Comparison of ENCODE assay signal across 17 cellular contexts in genomic region chr1:20009212-20009611, GRCh38. TPM values are rescaled to one million over a fixed set of nuclear protein-coding genes. Genes with fewer than 3 reads are reported as not detected.
DNase-seq lines count a peak whose midpoint lies in the region; ATAC-seq and TF ChIP-seq lines count a peak whose summit lies in the region.
"Had no signal": no experiment of that assay in that cellular context is flagged by ENCODE, and none has a peak within 500 bp of the region (broad histone marks: within the 10 kb centered on the region; RNA-seq: fewer than 3 reads in every experiment).

No MANE protein-coding gene starts in this region.

- peak; percentile 19 for ATAC-seq in Right ventricle myocardium superior (ENCODE audit: poor library complexity)
- ATAC-seq in esophagus mucosa, result no peak
- ATAC-seq: A549, GM23338 had no signal

- H3K4me3 ChIP-seq in right atrium auricular region, result no peak overlapping the region
- H3K4me3 ChIP-seq in subcutaneous abdominal adipose tissue (ENCODE audit: low read depth in 1 of 5, low read length in 5 of 5), result no peak overlapping the region
- H3K4me3 ChIP-seq: A549, GM23338 had no signal

- intact Hi-C loops in Right ventricle myocardium superior (cut with DNase I), result no loop called here
- intact Hi-C loops in cardiac septum (cut with DNase I), result no loop called here

- DNase-seq in Right ventricle myocardium superior (no peak), cardiac septum (ENCODE audit: low spot score) (no peak), right atrium auricular region (ENCODE audit: low spot score) (no peak), mesenteric fat pad (ENCODE audit: low spot score) (no peak)
- DNase-seq: AML-193; CD4-positive, alpha-beta memory T cell; DMS153; DMS79 treated with DMSO at 0.1 percent for 48 hours; GF-D8; HCEC 1CT had no signal

- no peaks in the 10 kb centered on the region for H3K27me3 ChIP-seq in right atrium auricular region
- peaks cover 0 to 4% (median 0%) of the 10 kb centered on the region in 5 donors for H3K27me3 ChIP-seq in subcutaneous abdominal adipose tissue (ENCODE audit: control insufficient read depth in 5 of 5, insufficient read depth in 4 of 5, low read length in 5 of 5)

- H3K9me3 ChIP-seq in right atrium auricular region, result peaks cover 0 to 4% of the 10 kb centered on the region in 2 donors
- peaks cover 0 to 7% (median 4%) of the 10 kb centered on the region in 5 donors for H3K9me3 ChIP-seq in subcutaneous abdominal adipose tissue (ENCODE audit: control insufficient read depth in 5 of 5, low read length in 5 of 5)

- H3K27ac ChIP-seq in VCaP (peak overlapping the region; percentile 45), right atrium auricular region (peak overlapping the region; percentile 49 to 71), subcutaneous abdominal adipose tissue (ENCODE audit: low read depth, low read length) (peak overlapping the region; percentile 54)
- H3K27ac ChIP-seq: 22Rv1, A549, C4-2B had no signal

- H3K36me3 ChIP-seq in right atrium auricular region (no peaks in the 10 kb centered on the region), subcutaneous abdominal adipose tissue (ENCODE audit: control insufficient read depth in 5 of 5, insufficient read depth in 5 of 5, low read length in 5 of 5) (no peaks in the 10 kb centered on the region)

- H3K9ac ChIP-seq in subcutaneous abdominal adipose tissue (ENCODE audit: low read length in 5 of 5), result no peak overlapping the region

- no peak for TF ChIP-seq CTCF in VCaP (conservative IDR thresholded peaks at IDR 0.05)
- no peak for TF ChIP-seq CTCF in right atrium auricular region (IDR thresholded peaks at IDR 0.05)

- H3K4me1 ChIP-seq in right atrium auricular region (peaks cover 0 to 13% of the 10 kb centered on the region in 2 donors), subcutaneous abdominal adipose tissue (ENCODE audit: control insufficient read depth in 5 of 5, insufficient read depth in 5 of 5, low read length in 5 of 5) (peaks cover 0 to 4% (median 3%) of the 10 kb centered on the region in 5 donors)
- H3K4me1 ChIP-seq: A549 had no signal

RNA-seq across cellular contexts. Expression of gene PLA2G2A, which starts 29.8 kb away (rescaled TPM):
- total RNA-seq in Right ventricle myocardium superior (154 TPM), cardiac septum (59.6 TPM), right atrium auricular region (1,000 to 10,000 TPM in 1 of 2 donors, 100 to 1,000 TPM in 1; 185 to 1,320 TPM), mesenteric fat pad (453 TPM), esophagus mucosa (10.9 TPM)
- total RNA-seq: CD4-positive, alpha-beta memory T cell; GM23338 had no signal
